1 cellular context compared by ENCODE assay signal in the genomic region with DNA sequence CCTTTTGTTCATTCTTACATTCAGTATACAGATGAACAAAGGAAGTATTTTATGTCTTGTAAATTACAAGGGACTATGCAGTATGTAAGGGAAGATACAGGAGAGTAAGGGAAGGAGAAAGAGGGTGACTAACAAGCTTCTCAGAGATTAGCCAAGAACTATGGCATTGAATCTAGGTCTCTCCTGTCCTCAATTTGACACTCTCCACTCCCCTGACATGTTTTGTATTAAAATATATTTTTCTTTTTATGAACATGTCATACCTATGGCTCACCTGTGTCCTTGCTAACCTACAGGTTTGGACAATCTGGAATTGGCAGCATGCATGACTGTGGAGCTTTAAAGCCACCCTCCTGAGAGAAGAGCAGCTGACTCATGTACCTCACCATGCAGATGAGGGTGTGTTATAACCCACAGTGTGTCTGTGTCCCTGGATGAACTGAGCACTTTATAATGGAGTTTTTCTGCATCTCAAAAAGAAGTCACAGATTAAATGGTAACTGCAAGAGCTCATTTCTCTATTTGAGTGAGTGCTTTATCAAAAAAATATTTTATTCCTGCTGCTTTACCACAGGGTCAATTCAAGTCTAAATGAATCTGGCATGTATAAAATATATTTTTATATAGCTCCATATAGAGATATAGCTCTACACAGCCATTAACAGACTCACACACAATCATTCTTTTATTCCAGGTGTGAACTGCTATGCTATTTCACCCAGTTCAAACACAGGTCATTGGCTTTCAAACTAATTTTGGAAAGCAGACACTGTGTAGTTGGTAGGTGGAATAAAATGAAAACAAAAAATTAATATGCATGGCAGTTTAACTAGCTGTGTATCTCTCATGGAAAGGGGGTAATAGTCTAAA.
TF ChIP-seq lines count a peak whose summit lies in the region.

No MANE protein-coding gene starts in this region.

TF ChIP-seq in K562, 482 proteins besides CTCF, POLR2A, EP300 and RAD21 (continued from another document):
- peak; percentile 51 for TF ChIP-seq SMARCE1 (IDR thresholded peaks at IDR 0.05)
- no peak for TF ChIP-seq CXXC5 (CRISPR knock-in tag; IDR thresholded peaks at IDR 0.05)
- peak; percentile 57; the same call in 1 of the 2 replicates for TF ChIP-seq MAFF (IDR thresholded peaks at IDR 0.05; ENCODE audit: low read length)
- TF ChIP-seq, protein P1, sequence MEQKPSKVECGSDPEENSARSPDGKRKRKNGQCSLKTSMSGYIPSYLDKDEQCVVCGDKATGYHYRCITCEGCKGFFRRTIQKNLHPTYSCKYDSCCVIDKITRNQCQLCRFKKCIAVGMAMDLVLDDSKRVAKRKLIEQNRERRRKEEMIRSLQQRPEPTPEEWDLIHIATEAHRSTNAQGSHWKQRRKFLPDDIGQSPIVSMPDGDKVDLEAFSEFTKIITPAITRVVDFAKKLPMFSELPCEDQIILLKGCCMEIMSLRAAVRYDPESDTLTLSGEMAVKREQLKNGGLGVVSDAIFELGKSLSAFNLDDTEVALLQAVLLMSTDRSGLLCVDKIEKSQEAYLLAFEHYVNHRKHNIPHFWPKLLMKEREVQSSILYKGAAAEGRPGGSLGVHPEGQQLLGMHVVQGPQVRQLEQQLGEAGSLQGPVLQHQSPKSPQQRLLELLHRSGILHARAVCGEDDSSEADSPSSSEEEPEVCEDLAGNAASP (IDR thresholded peaks at IDR 0.05), result peak; percentile 88
- 0 out of 2 replicates have a peak, but pooled peaks have one; percentile 31 for TF ChIP-seq MYC (IDR thresholded peaks at IDR 0.05; ENCODE audit: low read depth, low read length)
- TF ChIP-seq MYC (CRISPR knock-in tag; IDR thresholded peaks at IDR 0.05; ENCODE audit: borderline replicate concordance, low read depth), result no peak
- peak; percentile 77 for TF ChIP-seq FOSL1 (tag; conservative IDR thresholded peaks at IDR 0.05)
- TF ChIP-seq MAFK (IDR thresholded peaks at IDR 0.05; ENCODE audit: low read length), result peak; percentile 65
- TF ChIP-seq, protein P2, sequence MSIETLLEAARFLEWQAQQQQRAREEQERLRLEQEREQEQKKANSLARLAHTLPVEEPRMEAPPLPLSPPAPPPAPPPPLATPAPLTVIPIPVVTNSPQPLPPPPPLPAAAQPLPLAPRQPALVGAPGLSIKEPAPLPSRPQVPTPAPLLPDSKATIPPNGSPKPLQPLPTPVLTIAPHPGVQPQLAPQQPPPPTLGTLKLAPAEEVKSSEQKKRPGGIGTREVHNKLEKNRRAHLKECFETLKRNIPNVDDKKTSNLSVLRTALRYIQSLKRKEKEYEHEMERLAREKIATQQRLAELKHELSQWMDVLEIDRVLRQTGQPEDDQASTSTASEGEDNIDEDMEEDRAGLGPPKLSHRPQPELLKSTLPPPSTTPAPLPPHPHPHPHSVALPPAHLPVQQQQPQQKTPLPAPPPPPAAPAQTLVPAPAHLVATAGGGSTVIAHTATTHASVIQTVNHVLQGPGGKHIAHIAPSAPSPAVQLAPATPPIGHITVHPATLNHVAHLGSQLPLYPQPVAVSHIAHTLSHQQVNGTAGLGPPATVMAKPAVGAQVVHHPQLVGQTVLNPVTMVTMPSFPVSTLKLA (conservative IDR thresholded peaks at IDR 0.05), result peak; percentile 40 to 48; a peak in 1 of 4 replicates
- TF ChIP-seq, protein P3, sequence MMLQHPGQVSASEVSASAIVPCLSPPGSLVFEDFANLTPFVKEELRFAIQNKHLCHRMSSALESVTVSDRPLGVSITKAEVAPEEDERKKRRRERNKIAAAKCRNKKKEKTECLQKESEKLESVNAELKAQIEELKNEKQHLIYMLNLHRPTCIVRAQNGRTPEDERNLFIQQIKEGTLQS (IDR thresholded peaks at IDR 0.05), result peak; percentile 44; the same call in 1 of the 2 replicates
- TF ChIP-seq, protein P3 (CRISPR knock-in tag; conservative IDR thresholded peaks at IDR 0.05), result no peak
- TF ChIP-seq, protein P4, sequence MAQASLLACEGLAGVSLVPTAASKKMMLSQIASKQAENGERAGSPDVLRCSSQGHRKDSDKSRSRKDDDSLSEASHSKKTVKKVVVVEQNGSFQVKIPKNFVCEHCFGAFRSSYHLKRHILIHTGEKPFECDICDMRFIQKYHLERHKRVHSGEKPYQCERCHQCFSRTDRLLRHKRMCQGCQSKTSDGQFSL (CRISPR knock-in tag; IDR thresholded peaks at IDR 0.05), result no peak
- TF ChIP-seq, protein P4 (tag; IDR thresholded peaks at IDR 0.05), result no peak
- no peak for TF ChIP-seq NCOA6 (IDR thresholded peaks at IDR 0.05)
- TF ChIP-seq, protein P5, sequence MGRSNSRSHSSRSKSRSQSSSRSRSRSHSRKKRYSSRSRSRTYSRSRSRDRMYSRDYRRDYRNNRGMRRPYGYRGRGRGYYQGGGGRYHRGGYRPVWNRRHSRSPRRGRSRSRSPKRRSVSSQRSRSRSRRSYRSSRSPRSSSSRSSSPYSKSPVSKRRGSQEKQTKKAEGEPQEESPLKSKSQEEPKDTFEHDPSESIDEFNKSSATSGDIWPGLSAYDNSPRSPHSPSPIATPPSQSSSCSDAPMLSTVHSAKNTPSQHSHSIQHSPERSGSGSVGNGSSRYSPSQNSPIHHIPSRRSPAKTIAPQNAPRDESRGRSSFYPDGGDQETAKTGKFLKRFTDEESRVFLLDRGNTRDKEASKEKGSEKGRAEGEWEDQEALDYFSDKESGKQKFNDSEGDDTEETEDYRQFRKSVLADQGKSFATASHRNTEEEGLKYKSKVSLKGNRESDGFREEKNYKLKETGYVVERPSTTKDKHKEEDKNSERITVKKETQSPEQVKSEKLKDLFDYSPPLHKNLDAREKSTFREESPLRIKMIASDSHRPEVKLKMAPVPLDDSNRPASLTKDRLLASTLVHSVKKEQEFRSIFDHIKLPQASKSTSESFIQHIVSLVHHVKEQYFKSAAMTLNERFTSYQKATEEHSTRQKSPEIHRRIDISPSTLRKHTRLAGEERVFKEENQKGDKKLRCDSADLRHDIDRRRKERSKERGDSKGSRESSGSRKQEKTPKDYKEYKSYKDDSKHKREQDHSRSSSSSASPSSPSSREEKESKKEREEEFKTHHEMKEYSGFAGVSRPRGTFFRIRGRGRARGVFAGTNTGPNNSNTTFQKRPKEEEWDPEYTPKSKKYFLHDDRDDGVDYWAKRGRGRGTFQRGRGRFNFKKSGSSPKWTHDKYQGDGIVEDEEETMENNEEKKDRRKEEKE (IDR thresholded peaks at IDR 0.05; ENCODE audit: borderline replicate concordance in 1 of 2, control insufficient read depth in 1 of 2, low read depth in 2 of 2, low read length in 1 of 2), result no peak
- 0 out of 4 replicates have a peak, but pooled peaks of 1 of the 2 experiments have one; percentile 29 for TF ChIP-seq TBL1XR1 (IDR thresholded peaks at IDR 0.05; ENCODE audit: low read length in 2 of 2)
- peak; percentile 78; the same call in 1 of the 2 replicates for TF ChIP-seq DPF2 (IDR thresholded peaks at IDR 0.05)
- peak; percentile 61 for TF ChIP-seq ARID1B (IDR thresholded peaks at IDR 0.05)
- TF ChIP-seq, protein P6, sequence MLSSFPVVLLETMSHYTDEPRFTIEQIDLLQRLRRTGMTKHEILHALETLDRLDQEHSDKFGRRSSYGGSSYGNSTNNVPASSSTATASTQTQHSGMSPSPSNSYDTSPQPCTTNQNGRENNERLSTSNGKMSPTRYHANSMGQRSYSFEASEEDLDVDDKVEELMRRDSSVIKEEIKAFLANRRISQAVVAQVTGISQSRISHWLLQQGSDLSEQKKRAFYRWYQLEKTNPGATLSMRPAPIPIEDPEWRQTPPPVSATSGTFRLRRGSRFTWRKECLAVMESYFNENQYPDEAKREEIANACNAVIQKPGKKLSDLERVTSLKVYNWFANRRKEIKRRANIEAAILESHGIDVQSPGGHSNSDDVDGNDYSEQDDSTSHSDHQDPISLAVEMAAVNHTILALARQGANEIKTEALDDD (IDR thresholded peaks at IDR 0.05), result peak; percentile 56; the same call in 1 of the 2 replicates
- 0 out of 2 replicates have a peak, but pooled peaks have one; percentile 12 for TF ChIP-seq EP400 (IDR thresholded peaks at IDR 0.05)
- no peak for TF ChIP-seq MECOM (CRISPR knock-in tag; IDR thresholded peaks at IDR 0.05)
- TF ChIP-seq ADNP (tag; IDR thresholded peaks at IDR 0.05), result 0 out of 2 replicates have a peak, but pooled peaks have one; percentile 36
- TF ChIP-seq WHSC1 (IDR thresholded peaks at IDR 0.05; ENCODE audit: low read length), result no peak
- TF ChIP-seq RAD51 (IDR thresholded peaks at IDR 0.05; ENCODE audit: borderline replicate concordance, low read depth), result no peak
- TF ChIP-seq ZEB2 (IDR thresholded peaks at IDR 0.05), result peak; percentile 49; the same call in 1 of the 2 replicates
- peak; percentile 85 for TF ChIP-seq ZKSCAN1 (IDR thresholded peaks at IDR 0.05; ENCODE audit: low read depth, low read length)
- TF ChIP-seq NFE2 (IDR thresholded peaks at IDR 0.05; ENCODE audit: low read depth), result peak; percentile 75
- TF ChIP-seq ILK (tag; IDR thresholded peaks at IDR 0.05; ENCODE audit: borderline replicate concordance, low read depth), result no peak
- TF ChIP-seq TCF3 (CRISPR knock-in tag; IDR thresholded peaks at IDR 0.05), result 0 out of 2 replicates have a peak, but pooled peaks have one; percentile 10
- no peak for TF ChIP-seq RFX1 (IDR thresholded peaks at IDR 0.05)
- no peak for TF ChIP-seq RBBP5 (IDR thresholded peaks at IDR 0.05; ENCODE audit: borderline replicate concordance, insufficient read depth, low read length, poor library complexity, severe bottlenecking)
- TF ChIP-seq C11orf30 (IDR thresholded peaks at IDR 0.05; ENCODE audit: low read depth), result peak; percentile 65
- TF ChIP-seq, protein P7, sequence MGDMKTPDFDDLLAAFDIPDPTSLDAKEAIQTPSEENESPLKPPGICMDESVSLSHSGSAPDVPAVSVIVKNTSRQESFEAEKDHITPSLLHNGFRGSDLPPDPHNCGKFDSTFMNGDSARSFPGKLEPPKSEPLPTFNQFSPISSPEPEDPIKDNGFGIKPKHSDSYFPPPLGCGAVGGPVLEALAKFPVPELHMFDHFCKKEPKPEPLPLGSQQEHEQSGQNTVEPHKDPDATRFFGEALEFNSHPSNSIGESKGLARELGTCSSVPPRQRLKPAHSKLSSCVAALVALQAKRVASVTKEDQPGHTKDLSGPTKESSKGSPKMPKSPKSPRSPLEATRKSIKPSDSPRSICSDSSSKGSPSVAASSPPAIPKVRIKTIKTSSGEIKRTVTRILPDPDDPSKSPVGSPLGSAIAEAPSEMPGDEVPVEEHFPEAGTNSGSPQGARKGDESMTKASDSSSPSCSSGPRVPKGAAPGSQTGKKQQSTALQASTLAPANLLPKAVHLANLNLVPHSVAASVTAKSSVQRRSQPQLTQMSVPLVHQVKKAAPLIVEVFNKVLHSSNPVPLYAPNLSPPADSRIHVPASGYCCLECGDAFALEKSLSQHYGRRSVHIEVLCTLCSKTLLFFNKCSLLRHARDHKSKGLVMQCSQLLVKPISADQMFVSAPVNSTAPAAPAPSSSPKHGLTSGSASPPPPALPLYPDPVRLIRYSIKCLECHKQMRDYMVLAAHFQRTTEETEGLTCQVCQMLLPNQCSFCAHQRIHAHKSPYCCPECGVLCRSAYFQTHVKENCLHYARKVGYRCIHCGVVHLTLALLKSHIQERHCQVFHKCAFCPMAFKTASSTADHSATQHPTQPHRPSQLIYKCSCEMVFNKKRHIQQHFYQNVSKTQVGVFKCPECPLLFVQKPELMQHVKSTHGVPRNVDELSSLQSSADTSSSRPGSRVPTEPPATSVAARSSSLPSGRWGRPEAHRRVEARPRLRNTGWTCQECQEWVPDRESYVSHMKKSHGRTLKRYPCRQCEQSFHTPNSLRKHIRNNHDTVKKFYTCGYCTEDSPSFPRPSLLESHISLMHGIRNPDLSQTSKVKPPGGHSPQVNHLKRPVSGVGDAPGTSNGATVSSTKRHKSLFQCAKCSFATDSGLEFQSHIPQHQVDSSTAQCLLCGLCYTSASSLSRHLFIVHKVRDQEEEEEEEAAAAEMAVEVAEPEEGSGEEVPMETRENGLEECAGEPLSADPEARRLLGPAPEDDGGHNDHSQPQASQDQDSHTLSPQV (IDR thresholded peaks at IDR 0.05), result peak; percentile 69; the same call in 1 of the 2 replicates
- TF ChIP-seq NCOA1 (IDR thresholded peaks at IDR 0.05; ENCODE audit: low read depth), result peak; percentile 25; the same call in 1 of the 2 replicates
- TF ChIP-seq, protein P8, sequence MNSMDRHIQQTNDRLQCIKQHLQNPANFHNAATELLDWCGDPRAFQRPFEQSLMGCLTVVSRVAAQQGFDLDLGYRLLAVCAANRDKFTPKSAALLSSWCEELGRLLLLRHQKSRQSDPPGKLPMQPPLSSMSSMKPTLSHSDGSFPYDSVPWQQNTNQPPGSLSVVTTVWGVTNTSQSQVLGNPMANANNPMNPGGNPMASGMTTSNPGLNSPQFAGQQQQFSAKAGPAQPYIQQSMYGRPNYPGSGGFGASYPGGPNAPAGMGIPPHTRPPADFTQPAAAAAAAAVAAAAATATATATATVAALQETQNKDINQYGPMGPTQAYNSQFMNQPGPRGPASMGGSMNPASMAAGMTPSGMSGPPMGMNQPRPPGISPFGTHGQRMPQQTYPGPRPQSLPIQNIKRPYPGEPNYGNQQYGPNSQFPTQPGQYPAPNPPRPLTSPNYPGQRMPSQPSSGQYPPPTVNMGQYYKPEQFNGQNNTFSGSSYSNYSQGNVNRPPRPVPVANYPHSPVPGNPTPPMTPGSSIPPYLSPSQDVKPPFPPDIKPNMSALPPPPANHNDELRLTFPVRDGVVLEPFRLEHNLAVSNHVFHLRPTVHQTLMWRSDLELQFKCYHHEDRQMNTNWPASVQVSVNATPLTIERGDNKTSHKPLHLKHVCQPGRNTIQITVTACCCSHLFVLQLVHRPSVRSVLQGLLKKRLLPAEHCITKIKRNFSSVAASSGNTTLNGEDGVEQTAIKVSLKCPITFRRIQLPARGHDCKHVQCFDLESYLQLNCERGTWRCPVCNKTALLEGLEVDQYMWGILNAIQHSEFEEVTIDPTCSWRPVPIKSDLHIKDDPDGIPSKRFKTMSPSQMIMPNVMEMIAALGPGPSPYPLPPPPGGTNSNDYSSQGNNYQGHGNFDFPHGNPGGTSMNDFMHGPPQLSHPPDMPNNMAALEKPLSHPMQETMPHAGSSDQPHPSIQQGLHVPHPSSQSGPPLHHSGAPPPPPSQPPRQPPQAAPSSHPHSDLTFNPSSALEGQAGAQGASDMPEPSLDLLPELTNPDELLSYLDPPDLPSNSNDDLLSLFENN (IDR thresholded peaks at IDR 0.05; ENCODE audit: low read depth in 2 of 2, low read length in 2 of 2), result 0 out of 4 replicates have a peak, but pooled peaks of 1 of the 2 experiments have one; percentile 28
